1 cellular context compared by ENCODE assay signal in genomic region chr4:185351691-185352090, GRCh38.
TF ChIP-seq lines count a peak whose summit lies in the region.

No MANE protein-coding gene starts in this region.

TF ChIP-seq in GM12878, 131 proteins besides CTCF, POLR2A, EP300 and RAD21:
- no peak for TF ChIP-seq FOXK2 (IDR thresholded peaks at IDR 0.05)
- TF ChIP-seq SMARCA5 (IDR thresholded peaks at IDR 0.05), result no peak
- TF ChIP-seq ZNF207 (IDR thresholded peaks at IDR 0.05; ENCODE audit: borderline replicate concordance), result no peak
- no peak for TF ChIP-seq PRDM15 (CRISPR knock-in tag; IDR thresholded peaks at IDR 0.05)
- TF ChIP-seq ESRRA (IDR thresholded peaks at IDR 0.05; ENCODE audit: low read length), result no peak
- TF ChIP-seq ETV6 (conservative IDR thresholded peaks at IDR 0.05 in 1 of 2, IDR thresholded peaks at IDR 0.05 in 1 of 2; ENCODE audit: borderline replicate concordance in 1 of 2, low read depth in 1 of 2), result no peak
